35 cellular contexts compared by ENCODE assay signal in genomic region chr15:76502678-76503077, GRCh38.
"Had no signal": no experiment of that assay in that cellular context is flagged by ENCODE, and none has a peak within 500 bp of the region (broad histone marks: within the 10 kb centered on the region; RNA-seq: fewer than 3 reads in every experiment).

No MANE protein-coding gene starts in this region.

- H3K27me3 Mint-ChIP-seq: activated B cell treated with CpG ODN at 0.5 μM for 24 hours; activated CD4-positive, alpha-beta memory T cell treated with anti-CD3 and anti-CD28 coated beads for 36 hours; activated CD8-positive, alpha-beta memory T cell treated with anti-CD3 and anti-CD28 coated beads, Interleukin-2, amount 10 ng/mL, durations not matched to agents 7 days and 5 days; activated naive CD4-positive, alpha-beta T cell treated with anti-CD3 and anti-CD28 coated beads, Interleukin-2, amount 50 U/mL, for 24 hours; activated naive CD8-positive, alpha-beta T cell treated with anti-CD3 and anti-CD28 coated beads for 36 hours; activated naive CD8-positive, alpha-beta T cell treated with anti-CD3 and anti-CD28 coated beads, Interleukin-2, amount 50 U/mL, for 24 hours; T-helper 17 cell had no signal

- H3K4me3 ChIP-seq: adrenal gland, body of pancreas, colonic mucosa, dorsolateral prefrontal cortex, esophagus squamous epithelium had no signal

- H3K4me1 ChIP-seq: adrenal gland, body of pancreas, colonic mucosa, esophagus squamous epithelium had no signal

- H3K9me3 ChIP-seq: adrenal gland, body of pancreas, colonic mucosa, esophagus squamous epithelium had no signal

- H3K4me1 Mint-ChIP-seq: activated B cell treated with CpG ODN at 0.5 μM for 24 hours; activated CD8-positive, alpha-beta memory T cell treated with anti-CD3 and anti-CD28 coated beads, Interleukin-2, amount 10 ng/mL, durations not matched to agents 7 days and 5 days; activated naive CD4-positive, alpha-beta T cell treated with anti-CD3 and anti-CD28 coated beads, Interleukin-2, amount 50 U/mL, for 24 hours; activated naive CD8-positive, alpha-beta T cell treated with anti-CD3 and anti-CD28 coated beads, Interleukin-2, amount 50 U/mL, for 24 hours; T-helper 17 cell had no signal

- H3K27me3 ChIP-seq: adrenal gland, body of pancreas, colonic mucosa, dorsolateral prefrontal cortex, esophagus squamous epithelium had no signal

- H3K27ac Mint-ChIP-seq: activated B cell treated with CpG ODN at 0.5 μM for 24 hours; activated CD4-positive, alpha-beta memory T cell treated with anti-CD3 and anti-CD28 coated beads for 36 hours; activated CD8-positive, alpha-beta memory T cell treated with anti-CD3 and anti-CD28 coated beads, Interleukin-2, amount 10 ng/mL, durations not matched to agents 7 days and 5 days; activated CD8-positive, alpha-beta T cell treated with anti-CD3 and anti-CD28 coated beads, Interleukin-2, amount 10 ng/mL, durations not matched to agents 7 days and 5 days; activated naive CD4-positive, alpha-beta T cell treated with anti-CD3 and anti-CD28 coated beads for 36 hours; activated naive CD4-positive, alpha-beta T cell treated with anti-CD3 and anti-CD28 coated beads, Interleukin-2, amount 50 U/mL, for 24 hours; activated naive CD8-positive, alpha-beta T cell treated with anti-CD3 and anti-CD28 coated beads for 36 hours; activated naive CD8-positive, alpha-beta T cell treated with anti-CD3 and anti-CD28 coated beads, Interleukin-2, amount 50 U/mL, for 24 hours; activated T-helper 1 cell treated with anti-CD3 and anti-CD28 coated beads, Interleukin-12 subunit alpha, Interleukin-12 subunit beta, Interleukin-2, Interleukin-4 antibody, amounts not matched to agents 30 ng/mL and 10 ng/mL and 1 ng/mL, durations not matched to agents 14 hours and 24 hours and 36 hours; activated T-helper 2 cell treated with anti-CD3 and anti-CD28 coated beads, Interferon-gamma antibody, Interleukin-2, Interleukin-4, amounts not matched to agents 10 μg/mL and 5 μg/mL and 100 μg/mL, durations not matched to agents 14 hours and 24 hours and 36 hours; endodermal cell; T-helper 17 cell; T-helper 2 cell treated with Interferon-gamma antibody and Interleukin-4, amounts not matched to agents 5 μg/mL and 100 μg/mL, for 36 hours had no signal

- FAIRE-seq: frontal cortex had no signal

- H3K27ac ChIP-seq: adrenal gland, body of pancreas, colonic mucosa, dorsolateral prefrontal cortex, epithelial cell of prostate, esophagus squamous epithelium, WERI-Rb-1 had no signal

- H3K36me3 ChIP-seq: adrenal gland, colonic mucosa had no signal

- H3K9me3 Mint-ChIP-seq: activated naive CD4-positive, alpha-beta T cell treated with anti-CD3 and anti-CD28 coated beads, Interleukin-2, amount 50 U/mL, for 24 hours; activated naive CD8-positive, alpha-beta T cell treated with anti-CD3 and anti-CD28 coated beads, Interleukin-2, amount 50 U/mL, for 24 hours; activated T-helper 1 cell treated with anti-CD3 and anti-CD28 coated beads, Interleukin-12 subunit alpha, Interleukin-12 subunit beta, Interleukin-2, Interleukin-4 antibody, amounts not matched to agents 30 ng/mL and 10 ng/mL and 1 ng/mL, durations not matched to agents 14 hours and 24 hours and 36 hours; activated T-helper 2 cell treated with anti-CD3 and anti-CD28 coated beads, Interferon-gamma antibody, Interleukin-2, Interleukin-4, amounts not matched to agents 10 μg/mL and 5 μg/mL and 100 μg/mL, durations not matched to agents 14 hours and 24 hours and 36 hours; endodermal cell; T-helper 2 cell treated with Interferon-gamma antibody and Interleukin-4, amounts not matched to agents 5 μg/mL and 100 μg/mL, for 36 hours had no signal

- ATAC-seq: activated CD4-positive, CD25-positive, alpha-beta regulatory T cell treated with anti-CD3 and anti-CD28 coated beads, Interleukin-2, amount 50 U/mL, for 24 hours; activated CD8-positive, alpha-beta memory T cell treated with anti-CD3 and anti-CD28 coated beads, Interleukin-2, amount 10 ng/mL, durations not matched to agents 7 days and 5 days; activated CD8-positive, alpha-beta T cell treated with anti-CD3 and anti-CD28 coated beads, Interleukin-2, amount 10 ng/mL, durations not matched to agents 7 days and 5 days; activated naive CD8-positive, alpha-beta T cell treated with anti-CD3 and anti-CD28 coated beads, Interleukin-2, amount 50 U/mL, for 24 hours; body of pancreas; T-helper 17 cell had no signal

- DNase-seq: activated B cell treated with CpG ODN at 0.5 μM for 24 hours; activated CD4-positive, alpha-beta memory T cell treated with anti-CD3 and anti-CD28 coated beads for 36 hours; activated CD4-positive, alpha-beta T cell treated with anti-CD3 and anti-CD28 coated beads for 48 hours; activated CD8-positive, alpha-beta memory T cell treated with anti-CD3 and anti-CD28 coated beads, Interleukin-2, amount 10 ng/mL, durations not matched to agents 7 days and 5 days; activated CD8-positive, alpha-beta memory T cell treated with anti-CD3 and anti-CD28 coated beads, Interleukin-2, amount 50 U/mL, for 4 hours; activated CD8-positive, alpha-beta T cell treated with anti-CD3 and anti-CD28 coated beads, Interleukin-2, amount 10 ng/mL, durations not matched to agents 7 days and 5 days; activated effector memory CD4-positive, alpha-beta T cell treated with anti-CD3 and anti-CD28 coated beads, Interleukin-2, amount 50 U/mL, for 16 hours; activated naive CD4-positive, alpha-beta T cell treated with anti-CD3 and anti-CD28 coated beads for 36 hours; activated naive CD8-positive, alpha-beta T cell treated with anti-CD3 and anti-CD28 coated beads for 36 hours; activated naive CD8-positive, alpha-beta T cell treated with anti-CD3 and anti-CD28 coated beads, Interleukin-2, amount 50 U/mL, for 24 hours; activated T-cell treated with anti-CD3 and anti-CD28 coated beads, Interleukin-2, amount 50 U/mL, for 1 hour; activated T-cell treated with anti-CD3 and anti-CD28 coated beads, Interleukin-2, amount 50 U/mL, for 48 hours; adrenal gland; amygdala; aorta; body of pancreas; caudate nucleus; colonic mucosa; dorsolateral prefrontal cortex; effector memory CD4-positive, alpha-beta T cell; endodermal cell; esophagus squamous epithelium; foreskin fibroblast; head of caudate nucleus; T-helper 1 cell; T-helper 17 cell; T1000; WERI-Rb-1 had no signal

- H3K4me3 Mint-ChIP-seq: activated B cell treated with CpG ODN at 0.5 μM for 24 hours; activated CD4-positive, alpha-beta memory T cell treated with anti-CD3 and anti-CD28 coated beads for 36 hours; activated CD8-positive, alpha-beta memory T cell treated with anti-CD3 and anti-CD28 coated beads, Interleukin-2, amount 10 ng/mL, durations not matched to agents 7 days and 5 days; activated CD8-positive, alpha-beta T cell treated with anti-CD3 and anti-CD28 coated beads, Interleukin-2, amount 10 ng/mL, durations not matched to agents 7 days and 5 days; activated naive CD4-positive, alpha-beta T cell treated with anti-CD3 and anti-CD28 coated beads for 36 hours; activated naive CD4-positive, alpha-beta T cell treated with anti-CD3 and anti-CD28 coated beads, Interleukin-2, amount 50 U/mL, for 24 hours; activated naive CD8-positive, alpha-beta T cell treated with anti-CD3 and anti-CD28 coated beads for 36 hours; activated naive CD8-positive, alpha-beta T cell treated with anti-CD3 and anti-CD28 coated beads, Interleukin-2, amount 50 U/mL, for 24 hours; activated T-helper 1 cell treated with anti-CD3 and anti-CD28 coated beads, Interleukin-12 subunit alpha, Interleukin-12 subunit beta, Interleukin-2, Interleukin-4 antibody, amounts not matched to agents 30 ng/mL and 10 ng/mL and 1 ng/mL, durations not matched to agents 14 hours and 24 hours and 36 hours; endodermal cell; T-helper 17 cell; T-helper 2 cell treated with Interferon-gamma antibody and Interleukin-4, amounts not matched to agents 5 μg/mL and 100 μg/mL, for 36 hours had no signal
